In genomic region chr19:38478273-38478971, GRCh38 we compare ENCODE assay signal across 11 cellular contexts. TPM values are rescaled to one million over a fixed set of nuclear protein-coding genes. Genes with fewer than 3 reads are reported as not detected.
DNase-seq lines count a peak whose midpoint lies in the region; ATAC-seq, FAIRE-seq and TF ChIP-seq lines count a peak whose summit lies in the region.
"Had no signal": no experiment of that assay in that cellular context is flagged by ENCODE, and none has a peak within 500 bp of the region (broad histone marks: within the 10 kb centered on the region; RNA-seq: fewer than 3 reads in every experiment).

No MANE protein-coding gene starts in this region.

- CTCF ChIA-PET in Calu3 (lab: Charles Lee): interaction anchor here (0.5 to 2.0 kb wide), 5 partner anchors 47 to 452 kb away, joined by 3 to 8 read pairs (median 4); partner anchors contain the start of genes EIF3K, FAM98C, MRPS12 and SARS2

- H3K27me3 ChIP-seq in OCI-LY1 (ENCODE audit: insufficient read depth, low read length) (peaks cover 3% of the 10 kb centered on the region; the same call in 1 of the 2 replicates), tibial nerve (peaks cover 0 to 9% of the 10 kb centered on the region in 2 donors)

- H3K9me3 ChIP-seq in OCI-LY1 (ENCODE audit: low read length) (no peaks in the 10 kb centered on the region), tibial nerve (no peaks in the 10 kb centered on the region)

- WGBS in tibial nerve, 2 donors: 76 to 80% methylated on average over 16 of the region's 16 CpGs

- H3K4me1 ChIP-seq in OCI-LY1 (ENCODE audit: insufficient read depth, low read length, severe bottlenecking) (no peaks in the 10 kb centered on the region), tibial nerve (no peaks in the 10 kb centered on the region)

- H3K79me2 ChIP-seq in OCI-LY1 (ENCODE audit: insufficient read depth, low read length): no peaks in the 10 kb centered on the region

- H2AFZ ChIP-seq in OCI-LY1 (ENCODE audit: low read length): no peak overlapping the region

- intact Hi-C loops in Calu3 (cut with micrococcal nuclease; ENCODE audit: unreplicated experiment): no loop called here

- H3K36me3 Mint-ChIP-seq in Calu3 (ENCODE audit: insufficient read depth, unreplicated experiment): no peaks in the 10 kb centered on the region
- H3K36me3 Mint-ChIP-seq: activated naive CD8-positive, alpha-beta T cell treated with anti-CD3 and anti-CD28 coated beads, Interleukin-2, amount 10 ng/mL, durations not matched to agents 7 days and 5 days; natural killer cell had no signal

- no peaks in the 10 kb centered on the region for H3K4me1 Mint-ChIP-seq in Calu3 (ENCODE audit: low read depth, unreplicated experiment)
- H3K4me1 Mint-ChIP-seq: natural killer cell had no signal

- BruUV-seq in Calu3 (replicated peaks; lab: Mats Ljungman, UMichigan): no TSS peak

- H3K9me2 ChIP-seq in OCI-LY1 (ENCODE audit: low read depth, low read length): no peaks in the 10 kb centered on the region

- TF ChIP-seq EP300 in tibial nerve (IDR thresholded peaks at IDR 0.05): no peak

- H3K9me3 Mint-ChIP-seq in Calu3 (ENCODE audit: low read depth, unreplicated experiment): no peaks in the 10 kb centered on the region
- H3K9me3 Mint-ChIP-seq: activated naive CD8-positive, alpha-beta T cell treated with anti-CD3 and anti-CD28 coated beads, Interleukin-2, amount 10 ng/mL, durations not matched to agents 7 days and 5 days; natural killer cell had no signal

- H3K4me2 ChIP-seq in OCI-LY1 (ENCODE audit: low read length): no peak overlapping the region

- FAIRE-seq in H54 (lab: Jason Lieb, UNC): no peak

- ATAC-seq in GM21529 (IDR thresholded peaks at IDR 0.05; ENCODE audit: unreplicated experiment): no peak
- ATAC-seq: natural killer cell had no signal

- H3K27ac Mint-ChIP-seq in Calu3 (ENCODE audit: unreplicated experiment): no peak overlapping the region
- H3K27ac Mint-ChIP-seq: activated naive CD8-positive, alpha-beta T cell treated with anti-CD3 and anti-CD28 coated beads, Interleukin-2, amount 10 ng/mL, durations not matched to agents 7 days and 5 days; natural killer cell had no signal

- no peak overlapping the region for H3K9ac ChIP-seq in OCI-LY1 (ENCODE audit: low read length)

- peaks cover 50% of the 10 kb centered on the region for H3K27me3 Mint-ChIP-seq in Calu3 (ENCODE audit: unreplicated experiment)

- no peak overlapping the region for H3K4me3 Mint-ChIP-seq in Calu3 (ENCODE audit: low read depth, unreplicated experiment)
- H3K4me3 Mint-ChIP-seq: activated naive CD8-positive, alpha-beta T cell treated with anti-CD3 and anti-CD28 coated beads, Interleukin-2, amount 10 ng/mL, durations not matched to agents 7 days and 5 days; natural killer cell had no signal

- no peaks in the 10 kb centered on the region for H4K20me1 ChIP-seq in OCI-LY1 (ENCODE audit: insufficient read depth, low read length)

- no peak overlapping the region for H3K27ac ChIP-seq in OCI-LY1 (ENCODE audit: low read depth, low read length, poor library complexity, severe bottlenecking)
- H3K27ac ChIP-seq in tibial nerve: no peak overlapping the region

- TF ChIP-seq CTCF in Calu3 (IDR thresholded peaks at IDR 0.05; ENCODE audit: unreplicated experiment): peak; percentile 40
- TF ChIP-seq CTCF in OCI-LY1 (IDR thresholded peaks at IDR 0.05; ENCODE audit: low read length): peak; percentile 47
- TF ChIP-seq CTCF in fibroblast of pulmonary artery (IDR thresholded peaks at IDR 0.05; ENCODE audit: low read length, missing control alignments): no peak
- TF ChIP-seq CTCF in tibial nerve (IDR thresholded peaks at IDR 0.05): no peak

- H3K4me3 ChIP-seq in OCI-LY1 (ENCODE audit: low read depth, low read length, poor library complexity, severe bottlenecking) (no peak overlapping the region), fibroblast of pulmonary artery (replicated peaks; ENCODE audit: low read depth, low read length) (no peak overlapping the region), tibial nerve (no peak overlapping the region)

- peak; percentile 37 for DNase-seq in Calu3
- DNase-seq in H54 (ENCODE audit: insufficient read length, low spot score): peak; percentile 63
- peak; percentile 6 for DNase-seq in fibroblast of pulmonary artery (ENCODE audit: low read depth)
- DNase-seq in hippocampal formation (lab: John Stamatoyannopoulos, UW): no peak
- DNase-seq in NCI-H1092 treated with DMSO at 0.1 percent for 48 hours (lab: John Stamatoyannopoulos, UW): no peak
- no peak for DNase-seq in tibial nerve (ENCODE audit: low spot score in 2 of 2)
- DNase-seq: activated naive CD8-positive, alpha-beta T cell treated with anti-CD3 and anti-CD28 coated beads, Interleukin-2, amount 10 ng/mL, durations not matched to agents 7 days and 5 days; foreskin melanocyte; natural killer cell had no signal

- no peaks in the 10 kb centered on the region for H3F3A ChIP-seq in OCI-LY1 (ENCODE audit: insufficient read depth, low read length)

- H3K36me3 ChIP-seq in OCI-LY1 (ENCODE audit: insufficient read depth, low read length) (no peaks in the 10 kb centered on the region), tibial nerve (no peaks in the 10 kb centered on the region)

- TF ChIP-seq POLR2A in H54 (IDR thresholded peaks at IDR 0.05; ENCODE audit: low read depth, low read length) (no peak), tibial nerve (IDR thresholded peaks at IDR 0.05) (no peak)

RNA-seq across cellular contexts. Expression of gene RYR1, which starts 44.9 kb away (rescaled TPM):
- total RNA-seq in Calu3 (2022): 1.4 and 1.5 TPM in 2 replicates
- total RNA-seq in tibial nerve: 10 to 100 TPM in 2 of 4 donors, 1 to 10 TPM in 2; 5.7 to 18.1 (median 12.0) TPM

RNA-seq across cellular contexts. Expression of gene RASGRP4, which starts 52.4 kb away (rescaled TPM):
- total RNA-seq in Calu3 (2022) (not detected in 2 replicates), tibial nerve (10 to 100 TPM in 1 of 4 donors, 1 to 10 TPM in 3; 3.1 to 11.7 (median 5.3) TPM)

Comparison
In these comparisons a context has a peak if more than half of its experiments do, and no peak if none do; other contexts are left out.
1. DNase-seq: peak in Calu3 (single experiment), H54 (single experiment) and fibroblast of pulmonary artery (single experiment); none in hippocampal formation (0 of 2), NCI-H1092 treated with DMSO at 0.1 percent for 48 hours (single experiment) and tibial nerve (0 of 2).
2. CTCF ChIP-seq: peak in Calu3 (single experiment) and OCI-LY1 (single experiment); none in fibroblast of pulmonary artery (single experiment) and tibial nerve (0 of 5).